In the genomic region with DNA sequence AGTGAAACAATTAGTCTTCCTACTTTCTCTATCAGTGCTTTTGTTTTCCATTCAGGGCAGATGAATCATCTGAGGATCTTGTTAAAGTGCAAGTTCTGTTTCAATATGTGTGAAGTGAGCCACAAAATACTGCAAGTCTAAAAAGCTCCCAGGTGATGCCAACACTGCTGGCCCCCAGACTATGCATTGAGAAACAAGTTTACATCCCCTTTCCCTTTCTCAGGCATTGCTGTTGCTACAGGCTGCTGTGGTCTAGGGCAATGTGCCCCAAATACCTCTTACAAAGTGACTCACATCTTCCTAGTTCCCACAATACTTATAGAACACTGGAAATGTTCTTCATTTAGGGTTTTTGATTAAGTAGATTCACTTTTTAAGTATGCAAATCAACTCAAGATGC, we compare ENCODE assay signal across 14 cellular contexts. TPM values are rescaled to one million over a fixed set of nuclear protein-coding genes. Genes with fewer than 3 reads are reported as not detected.
DNase-seq lines count a peak whose midpoint lies in the region; ATAC-seq, FAIRE-seq and TF ChIP-seq lines count a peak whose summit lies in the region.
"Had no signal": no experiment of that assay in that cellular context is flagged by ENCODE, and none has a peak within 500 bp of the region (broad histone marks: within the 10 kb centered on the region; RNA-seq: fewer than 3 reads in every experiment).

No MANE protein-coding gene starts in this region.

- no peaks in the 10 kb centered on the region for H3K79me2 ChIP-seq in GM23248 (ENCODE audit: insufficient read depth)

- no peak overlapping the region for H2AFZ ChIP-seq in GM23248

- H3F3A ChIP-seq in GM23248 (ENCODE audit: insufficient read depth) = peaks cover 12% of the 10 kb centered on the region

- H3K4me2 ChIP-seq in GM23248 (ENCODE audit: unreplicated experiment) = peak overlapping the region; percentile 34

- TF ChIP-seq POLR2A in H54 (IDR thresholded peaks at IDR 0.05; ENCODE audit: low read depth, low read length) = no peak

- no peaks in the 10 kb centered on the region for H3K27me3 ChIP-seq in GM23248 (replicated peaks; ENCODE audit: insufficient read depth)
- H3K27me3 ChIP-seq: cardiac muscle cell had no signal

- no peaks in the 10 kb centered on the region for H3K36me3 ChIP-seq in GM23248 (ENCODE audit: low read depth)
- H3K36me3 ChIP-seq: cardiac muscle cell had no signal

- H4K20me1 ChIP-seq in GM23248 (ENCODE audit: insufficient read depth) = no peaks in the 10 kb centered on the region

- in situ Hi-C loops in GM23248 (cut with MboI) = no loop called here

- H3K9me3 ChIP-seq in GM23248 (ENCODE audit: low read depth) = no peaks in the 10 kb centered on the region

- no peak for FAIRE-seq in H54 (lab: Jason Lieb, UNC)
- FAIRE-seq: islet of Langerhans had no signal

- H3K27ac ChIP-seq in GM23248 = no peak overlapping the region
- H3K27ac ChIP-seq: cardiac muscle cell had no signal

- H3K4me1 ChIP-seq in GM23248 (ENCODE audit: insufficient read depth) = peaks cover 12% of the 10 kb centered on the region

- no peak overlapping the region for H3K9ac ChIP-seq in GM23248

- no peak for TF ChIP-seq CTCF in AG09309 (IDR thresholded peaks at IDR 0.05; ENCODE audit: control insufficient read depth, insufficient read depth, low read depth, low read length, missing control alignments)
- TF ChIP-seq CTCF in omental fat pad (IDR thresholded peaks at IDR 0.05) = no peak

- ATAC-seq in HG03280 (IDR thresholded peaks at IDR 0.05; ENCODE audit: unreplicated experiment) = no peak
- no peak for ATAC-seq in omental fat pad (ENCODE audit: low FRiP score)
- ATAC-seq: HCT116, PC-3 had no signal

- DNase-seq in AG09309 (ENCODE audit: low read depth) = peak; percentile 63
- DNase-seq in GM23248 = peak; percentile 91
- peak; percentile 49 for DNase-seq in SKM-1 treated with dmso at 0.1 percent for 144 hours (lab: John Stamatoyannopoulos, UW; ENCODE audit: unreplicated experiment)
- DNase-seq in fibroblast of the conjunctiva (ENCODE audit: low read depth) = peak; percentile 73
- no peak for DNase-seq in H54 (ENCODE audit: insufficient read length, low spot score)
- DNase-seq in GOT3 (lab: John Stamatoyannopoulos, UW) = no peak
- DNase-seq in omental fat pad (ENCODE audit: low spot score) = no peak
- DNase-seq: KG1, PC-3, T-helper 9 cell had no signal

- H3K4me3 ChIP-seq in AG09309 (ENCODE audit: control insufficient read depth, low read depth, low read length) = no peak overlapping the region
- H3K4me3 ChIP-seq in GM23248 = no peak overlapping the region
- H3K4me3 ChIP-seq: cardiac muscle cell had no signal

- no peaks in the 10 kb centered on the region for H3K9me2 ChIP-seq in GM23248 (ENCODE audit: insufficient read depth)

RNA-seq across cellular contexts. Expression of gene ABRACL, which starts 31.8 kb away (rescaled TPM):
- total RNA-seq in GM23248 (2014; rRNA removed; shearing (Covaris generic)) = 12.9 and 17.1 TPM in 2 replicates
- polyA plus RNA-seq in GM23248 (2016; fragmentation: Nextera tagmentation; extraction: Ambion mirVana) = 37.1 and 38.7 TPM in 2 replicates
- total RNA-seq in omental fat pad = 10 to 100 TPM in 3 of 4 donors, 1 to 10 TPM in 1; 6.1 to 20.8 (median 17.3) TPM

Comparison
In these comparisons a context has a peak if more than half of its experiments do, and no peak if none do; other contexts are left out.
1. DNase-seq: peak in AG09309 (single experiment), GM23248 (single experiment), SKM-1 treated with dmso at 0.1 percent for 144 hours (single experiment) and fibroblast of the conjunctiva (single experiment); none in H54 (single experiment), GOT3 (single experiment) and omental fat pad (single experiment).